ENCODE assay signal across 8 cellular contexts in the genomic region with DNA sequence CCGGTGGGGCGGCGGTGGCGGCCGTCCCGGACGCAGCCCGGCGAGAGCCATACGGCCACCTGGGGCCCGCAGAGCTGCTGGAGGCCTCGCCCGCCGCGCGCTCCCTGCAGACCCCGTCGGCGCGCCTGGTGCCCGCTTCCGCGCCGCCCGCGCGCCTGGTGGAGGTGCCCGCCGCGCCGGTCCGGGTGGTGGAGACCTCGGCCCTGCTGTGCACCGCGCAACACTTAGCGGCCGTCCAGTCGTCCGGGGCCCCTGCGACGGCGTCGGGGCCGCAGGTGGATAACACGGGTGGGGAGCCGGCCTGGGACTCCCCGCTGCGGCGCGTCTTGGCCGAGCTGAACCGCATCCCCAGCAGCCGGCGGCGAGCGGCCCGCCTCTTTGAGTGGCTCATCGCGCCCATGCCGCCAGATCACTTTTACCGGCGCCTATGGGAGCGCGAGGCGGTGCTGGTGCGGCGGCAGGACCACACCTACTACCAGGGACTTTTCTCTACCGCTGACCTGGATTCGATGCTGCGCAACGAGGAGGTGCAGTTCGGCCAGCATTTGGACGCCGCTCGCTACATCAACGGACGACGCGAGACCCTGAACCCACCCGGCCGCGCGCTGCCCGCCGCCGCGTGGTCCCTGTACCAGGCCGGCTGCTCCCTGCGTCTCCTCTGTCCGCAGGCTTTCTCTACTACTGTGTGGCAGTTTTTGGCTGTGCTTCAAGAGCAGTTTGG. TPM values are rescaled to one million over a fixed set of nuclear protein-coding genes. Genes with fewer than 3 reads are reported as not detected.
A peak's percentile ranks its signal among the peaks of the same experiment; 100 is the strongest.
DNase-seq lines count a peak whose midpoint lies in the region; ATAC-seq and TF ChIP-seq lines count a peak whose summit lies in the region.

No MANE protein-coding gene starts in this region.

- TF ChIP-seq CTCF in CD14-positive monocyte (IDR thresholded peaks at IDR 0.05) (no peak), OCI-LY7 (conservative IDR thresholded peaks at IDR 0.05; ENCODE audit: low read length) (no peak), fibroblast of the aortic adventitia (IDR thresholded peaks at IDR 0.05; ENCODE audit: insufficient read depth, low read length) (no peak), osteoblast (IDR thresholded peaks at IDR 0.05; ENCODE audit: extremely low read depth, low read depth, low read length) (no peak), thoracic aorta (IDR thresholded peaks at IDR 0.05) (no peak)

- H3K27ac ChIP-seq in OCI-LY7 (ENCODE audit: low read depth, low read length, poor library complexity, severe bottlenecking): peak overlapping the region; percentile 32
- peak overlapping the region; percentile 69 for H3K27ac ChIP-seq in osteoblast (ENCODE audit: low read depth, low read length)
- peak overlapping the region; percentile 62 to 79 for H3K27ac ChIP-seq in thoracic aorta

- no peaks in the 10 kb centered on the region for H3K9me3 Mint-ChIP-seq in CD14-positive monocyte
- no peaks in the 10 kb centered on the region for H3K9me3 Mint-ChIP-seq in activated T-helper 17 cell treated with anti-CD3 and anti-CD28 coated beads, Interleukin-2, amount 50 U/mL, for 72 hours

- ATAC-seq in GM19372 (IDR thresholded peaks at IDR 0.05; ENCODE audit: low read depth, unreplicated experiment) (peak; percentile 59), HG03520 (IDR thresholded peaks at IDR 0.05; ENCODE audit: unreplicated experiment) (peak; percentile 32), thoracic aorta (ENCODE audit: insufficient number of reproducible peaks, low FRiP score, low read depth) (peak; percentile 18)
- ATAC-seq in activated T-helper 17 cell treated with anti-CD3 and anti-CD28 coated beads, Interleukin-2, amount 50 U/mL, for 72 hours (replicated peaks): peak; percentile 85

- peaks cover 2 to 4% (median 2%) of the 10 kb centered on the region in 3 donors for H3K27me3 Mint-ChIP-seq in CD14-positive monocyte (ENCODE audit: low read depth in 3 of 3)
- no peaks in the 10 kb centered on the region for H3K27me3 Mint-ChIP-seq in activated T-helper 17 cell treated with anti-CD3 and anti-CD28 coated beads, Interleukin-2, amount 50 U/mL, for 72 hours

- no TSS peak for BruUV-seq in OCI-LY7 (replicated peaks; lab: Mats Ljungman, UMichigan)

- intact Hi-C loops in CD14-positive monocyte (cut with micrococcal nuclease) (no loop called here), OCI-LY7 (cut with micrococcal nuclease; ENCODE audit: unreplicated experiment) (loop anchor here (5.0 kb wide), 1 partner anchor 396 kb away; a partner anchor contains a TSS)

- H3K4me2 ChIP-seq in OCI-LY7 (ENCODE audit: low read length) (peak overlapping the region; percentile 97), osteoblast (ENCODE audit: insufficient read depth, low read length) (peak overlapping the region; percentile 82)

- H3K36me3 Mint-ChIP-seq in CD14-positive monocyte: peaks cover 12 to 22% of the 10 kb centered on the region in 2 donors
- H3K36me3 Mint-ChIP-seq in activated T-helper 17 cell treated with anti-CD3 and anti-CD28 coated beads, Interleukin-2, amount 50 U/mL, for 72 hours (ENCODE audit: low read depth): peaks cover 46% of the 10 kb centered on the region

- H3K9me3 ChIP-seq in OCI-LY7 (ENCODE audit: low read length): peaks cover 6% of the 10 kb centered on the region; the same call in 1 of the 2 replicates
- no peaks in the 10 kb centered on the region for H3K9me3 ChIP-seq in osteoblast (ENCODE audit: low read depth, low read length)
- no peaks in the 10 kb centered on the region for H3K9me3 ChIP-seq in thoracic aorta

- POLR2A ChIA-PET in OCI-LY7 (lab: Charles Lee): interaction anchor here (0.6 to 1.2 kb wide), 3 partner anchors 27 to 97 kb away, joined by 3 to 6 read pairs (median 6); a partner anchor contains a TSS

- no peaks in the 10 kb centered on the region for H3K9me2 ChIP-seq in OCI-LY7 (ENCODE audit: insufficient read depth, low read length)

- peaks cover 10% of the 10 kb centered on the region; the same call in 1 of the 2 replicates for H4K20me1 ChIP-seq in OCI-LY7 (ENCODE audit: insufficient read depth, low read length)
- peaks cover 17% of the 10 kb centered on the region for H4K20me1 ChIP-seq in osteoblast (ENCODE audit: insufficient read depth, low read length)

- peak; percentile 49 for DNase-seq in CD14-positive monocyte (ENCODE audit: low spot score)
- DNase-seq in OCI-LY7 (ENCODE audit: low spot score): peak; percentile 59
- peak; percentile 44 for DNase-seq in fibroblast of the aortic adventitia (ENCODE audit: low read depth)
- peak; percentile 94 for DNase-seq in osteoblast (ENCODE audit: insufficient read length, low spot score, missing footprints)
- peak; percentile 11 for DNase-seq in thoracic aorta (ENCODE audit: low spot score)

- H3K27ac Mint-ChIP-seq in CD14-positive monocyte: peak overlapping the region in 4 of 7 donors; percentile 54 to 85 (median 70)
- peak overlapping the region; percentile 50 for H3K27ac Mint-ChIP-seq in activated T-helper 17 cell treated with anti-CD3 and anti-CD28 coated beads, Interleukin-2, amount 50 U/mL, for 72 hours

- H2AFZ ChIP-seq in OCI-LY7 (ENCODE audit: low read length): peak overlapping the region; percentile 75; the same call in 1 of the 2 replicates
- H2AFZ ChIP-seq in osteoblast (ENCODE audit: low read length): peak overlapping the region; percentile 96

- CTCF ChIA-PET in OCI-LY7 (lab: Charles Lee; ENCODE audit: unreplicated experiment): no interaction called here

- H3K79me2 ChIP-seq in OCI-LY7 (ENCODE audit: insufficient read depth, low read depth, low read length) (peaks cover 39% of the 10 kb centered on the region), osteoblast (ENCODE audit: insufficient read depth, low read length) (peaks cover 29% of the 10 kb centered on the region)

- no peaks in the 10 kb centered on the region for H3K27me3 ChIP-seq in osteoblast (ENCODE audit: insufficient read depth, low read length)
- H3K27me3 ChIP-seq in thoracic aorta (replicated peaks; ENCODE audit: insufficient read depth): no peaks in the 10 kb centered on the region

- H3K4me1 Mint-ChIP-seq in CD14-positive monocyte: peaks cover 41% of the 10 kb centered on the region
- peaks cover 16% of the 10 kb centered on the region for H3K4me1 Mint-ChIP-seq in activated T-helper 17 cell treated with anti-CD3 and anti-CD28 coated beads, Interleukin-2, amount 50 U/mL, for 72 hours

- H3K4me1 ChIP-seq in OCI-LY7 (ENCODE audit: insufficient read depth, low read length, poor library complexity, severe bottlenecking) (peaks cover 35% of the 10 kb centered on the region), osteoblast (ENCODE audit: insufficient read depth, low read length) (peaks cover 9% of the 10 kb centered on the region), thoracic aorta (ENCODE audit: control insufficient read depth in 1 of 2, low read depth in 2 of 2) (peaks cover 19 to 33% of the 10 kb centered on the region in 2 donors)

- H3K4me3 Mint-ChIP-seq in CD14-positive monocyte: peak overlapping the region; percentile 85 to 89
- peak overlapping the region; percentile 87 for H3K4me3 Mint-ChIP-seq in activated T-helper 17 cell treated with anti-CD3 and anti-CD28 coated beads, Interleukin-2, amount 50 U/mL, for 72 hours

- H3K36me3 ChIP-seq in OCI-LY7 (ENCODE audit: insufficient read depth, low read length) (peaks cover 32% of the 10 kb centered on the region), osteoblast (ENCODE audit: insufficient read depth, low read length) (peaks cover 8% of the 10 kb centered on the region), thoracic aorta (peaks cover 4% of the 10 kb centered on the region)

- H3K4me3 ChIP-seq in OCI-LY7 (ENCODE audit: low read depth, low read length, poor library complexity, severe bottlenecking): peak overlapping the region; percentile 84
- H3K4me3 ChIP-seq in fibroblast of the aortic adventitia (ENCODE audit: low read depth, low read length): peak overlapping the region; percentile 82
- H3K4me3 ChIP-seq in osteoblast (ENCODE audit: insufficient read depth, low read length): peak overlapping the region; percentile 87
- peak overlapping the region; percentile 79 for H3K4me3 ChIP-seq in thoracic aorta

RNA-seq across cellular contexts. Expression of a gene that starts 0.7 kb away (rescaled TPM):
- polyA plus RNA-seq in CD14-positive monocyte: 1 to 10 TPM; 5.4 to 6.6 TPM
- total RNA-seq in OCI-LY7 (2014; rRNA removed; shearing (Covaris generic)): 33.5 and 36.4 TPM in 2 replicates
- 21.0 and 21.7 TPM in 2 replicates for total RNA-seq in OCI-LY7 (2022)
- total RNA-seq in activated T-helper 17 cell treated with anti-CD3 and anti-CD28 coated beads, Interleukin-2, amount 50 U/mL, for 72 hours: 10 to 100 TPM in 1 of 2 donors, 1 to 10 TPM in 1; 9.2 to 23.3 TPM
- total RNA-seq in fibroblast of the aortic adventitia (ENCODE audit: low replicate concordance): 17.4 and 17.5 TPM in 2 replicates
- 19.2 and 21.7 TPM in 2 replicates for total RNA-seq in osteoblast
- total RNA-seq in thoracic aorta: 10 to 100 TPM; 16.7 to 24.1 TPM

RNA-seq across cellular contexts. Expression of a gene that starts 33.1 kb away (rescaled TPM):
- 100 to 1,000 TPM in 1 of 2 donors, 10 to 100 TPM in 1; 83.4 to 126 TPM for polyA plus RNA-seq in CD14-positive monocyte
- total RNA-seq in OCI-LY7 (2014; rRNA removed; shearing (Covaris generic)): 17.1 and 18.6 TPM in 2 replicates
- total RNA-seq in OCI-LY7 (2022): 81.1 and 87.8 TPM in 2 replicates
- 10 to 100 TPM; 45.1 to 55.0 TPM for total RNA-seq in activated T-helper 17 cell treated with anti-CD3 and anti-CD28 coated beads, Interleukin-2, amount 50 U/mL, for 72 hours
- 39.0 and 52.3 TPM in 2 replicates for total RNA-seq in fibroblast of the aortic adventitia (ENCODE audit: low replicate concordance)
- 52.5 and 55.7 TPM in 2 replicates for total RNA-seq in osteoblast
- total RNA-seq in thoracic aorta: 10 to 100 TPM; 37.0 to 65.7 TPM

RNA-seq across cellular contexts. Expression of a gene that starts 45.5 kb away (rescaled TPM):
- 1 to 10 TPM in 1 of 2 donors, under 1 TPM in 1; 0.51 to 1.0 TPM for polyA plus RNA-seq in CD14-positive monocyte
- total RNA-seq in OCI-LY7 (2014; rRNA removed; shearing (Covaris generic)): 0.88 and 1.9 TPM in 2 replicates
- total RNA-seq in OCI-LY7 (2022): 1.8 and 2.3 TPM in 2 replicates
- total RNA-seq in activated T-helper 17 cell treated with anti-CD3 and anti-CD28 coated beads, Interleukin-2, amount 50 U/mL, for 72 hours: 1 to 10 TPM; 1.3 to 3.6 TPM
- total RNA-seq in fibroblast of the aortic adventitia (ENCODE audit: low replicate concordance): 3.9 and 54.0 TPM in 2 replicates
- 1.4 and 58.0 TPM in 2 replicates for total RNA-seq in osteoblast
- total RNA-seq in thoracic aorta: 10 to 100 TPM in 1 of 2 donors, 1 to 10 TPM in 1; 5.6 to 18.5 TPM

Comparison
In these comparisons a context has a peak if more than half of its experiments do, and no peak if none do; other contexts are left out.
1. Peak in every context shown above with its lines: DNase-seq, ATAC-seq, H3K4me3 ChIP-seq and H3K27ac ChIP-seq.
2. DNase-seq: peak in every context shown above with its lines; median percentile 94 in osteoblast; 59 in OCI-LY7; 49 in CD14-positive monocyte; 44 in fibroblast of the aortic adventitia; 11 in thoracic aorta.
3. ATAC-seq: peak in every context shown above with its lines; median percentile 85 in activated T-helper 17 cell treated with anti-CD3 and anti-CD28 coated beads, Interleukin-2, amount 50 U/mL, for 72 hours; 59 in GM19372; 32 in HG03520; 18 in thoracic aorta.